1 cellular context compared by ENCODE assay signal in genomic region chr20:2872304-2873009, GRCh38.
TF ChIP-seq lines count a peak whose summit lies in the region.

No MANE protein-coding gene starts in this region.

TF ChIP-seq in HepG2, 621 proteins besides CTCF, POLR2A, EP300 and RAD21 (continued from another document and continues in another):
- TF ChIP-seq ZNF318 (CRISPR knock-in tag; IDR thresholded peaks at IDR 0.05) (no peak), ZNF780A (CRISPR knock-in tag; IDR thresholded peaks at IDR 0.05) (peak; percentile 96), ZNF616 (CRISPR knock-in tag; IDR thresholded peaks at IDR 0.05; ENCODE audit: low read depth) (peak; percentile 21; the same call in 1 of the 2 replicates), GTF3A (CRISPR knock-in tag; conservative IDR thresholded peaks at IDR 0.05) (no peak; the same call in 1 of the 2 replicates), CEBPZ (IDR thresholded peaks at IDR 0.05; ENCODE audit: low read length) (no peak), DNMT1 (CRISPR knock-in tag; IDR thresholded peaks at IDR 0.05) (no peak), ZNF460 (CRISPR knock-in tag; IDR thresholded peaks at IDR 0.05; ENCODE audit: borderline replicate concordance) (no peak), ZBTB46 (CRISPR knock-in tag; IDR thresholded peaks at IDR 0.05; ENCODE audit: borderline replicate concordance) (no peak), FOXO4 (CRISPR knock-in tag; conservative IDR thresholded peaks at IDR 0.05) (no peak), SIX4 (CRISPR knock-in tag; IDR thresholded peaks at IDR 0.05) (no peak; the same call in 1 of the 2 replicates), CSRNP2 (CRISPR knock-in tag; conservative IDR thresholded peaks at IDR 0.05; ENCODE audit: low read depth) (no peak), ZMAT5 (CRISPR knock-in tag; IDR thresholded peaks at IDR 0.05; ENCODE audit: borderline replicate concordance, low read depth) (no peak), NFKB2 (CRISPR knock-in tag; IDR thresholded peaks at IDR 0.05; ENCODE audit: borderline replicate concordance) (no peak; the same call in none of the 2 replicates), HOXA5 (CRISPR knock-in tag; IDR thresholded peaks at IDR 0.05) (0 out of 2 replicates have a peak, but pooled peaks have one; percentile 79), AHR (CRISPR knock-in tag; IDR thresholded peaks at IDR 0.05) (no peak; the same call in 1 of the 2 replicates), ZBTB34 (CRISPR knock-in tag; IDR thresholded peaks at IDR 0.05) (no peak; the same call in 1 of the 2 replicates), PHF8 (CRISPR knock-in tag; IDR thresholded peaks at IDR 0.05) (no peak), ZNF557 (CRISPR knock-in tag; IDR thresholded peaks at IDR 0.05) (peak; percentile 86; the same call in 1 of the 2 replicates), IKZF4 (CRISPR knock-in tag; IDR thresholded peaks at IDR 0.05; ENCODE audit: borderline replicate concordance, low read depth, not compliant biosample characterization) (no peak), ZBTB44 (CRISPR knock-in tag; IDR thresholded peaks at IDR 0.05) (no peak), ATF2 (CRISPR knock-in tag; IDR thresholded peaks at IDR 0.05) (peak; percentile 63; the same call in 1 of the 2 replicates), SAP130 (CRISPR knock-in tag; IDR thresholded peaks at IDR 0.05; ENCODE audit: low read depth) (peak; percentile 60), TFDP2 (CRISPR knock-in tag; IDR thresholded peaks at IDR 0.05) (peak; percentile 29), ZNF878 (CRISPR knock-in tag; IDR thresholded peaks at IDR 0.05) (0 out of 2 replicates have a peak, but pooled peaks have one; percentile 46), MAFG (CRISPR knock-in tag; IDR thresholded peaks at IDR 0.05) (no peak), RFX1 (IDR thresholded peaks at IDR 0.05) (no peak), BATF2 (CRISPR knock-in tag; IDR thresholded peaks at IDR 0.05) (peak; percentile 91; the same call in 1 of the 2 replicates), ZNF567 (CRISPR knock-in tag; IDR thresholded peaks at IDR 0.05; ENCODE audit: borderline replicate concordance) (no peak; the same call in 1 of the 2 replicates), KLF16 (CRISPR knock-in tag; IDR thresholded peaks at IDR 0.05) (peak; percentile 43 to 78; a peak in 1 of 4 replicates), ZNF776 (CRISPR knock-in tag; IDR thresholded peaks at IDR 0.05) (peak; percentile 67; the same call in 1 of the 2 replicates)
